Comparison of ENCODE assay signal across 9 cellular contexts in genomic region chr1:177164380-177165068, GRCh38. TPM values are rescaled to one million over a fixed set of nuclear protein-coding genes. Genes with fewer than 3 reads are reported as not detected.
DNase-seq lines count a peak whose midpoint lies in the region; ATAC-seq and TF ChIP-seq lines count a peak whose summit lies in the region.
"Had no signal": no experiment of that assay in that cellular context is flagged by ENCODE, and none has a peak within 500 bp of the region (broad histone marks: within the 10 kb centered on the region; RNA-seq: fewer than 3 reads in every experiment).

ASTN1 (minus strand) TSS chr1:177164712; CDS start chr1:177164676, 36 bp downstream.

- H3K4me1 ChIP-seq in HUES64 (ENCODE audit: insufficient read depth, low read length), result 0 out of 2 replicates have a peak, but pooled peaks cover 6% of the 10 kb centered on the region
- H3K4me1 ChIP-seq in subcutaneous abdominal adipose tissue (ENCODE audit: control insufficient read depth in 5 of 5, insufficient read depth in 5 of 5, low read length in 5 of 5), result peaks cover 0 to 11% (median 6%) of the 10 kb centered on the region in 5 donors

- no peak for TF ChIP-seq CTCF in kidney epithelial cell (IDR thresholded peaks at IDR 0.05; ENCODE audit: insufficient read depth, low read length, poor library complexity, severe bottlenecking)

- H3K9ac ChIP-seq in HUES64 (ENCODE audit: low read depth, low read length), result peak within 1 kb of the TSS; percentile 55
- no peak within 1 kb of the TSS for H3K9ac ChIP-seq in subcutaneous abdominal adipose tissue (ENCODE audit: low read length in 5 of 5)

- H3K9me3 ChIP-seq in HUES64 (ENCODE audit: insufficient read depth, low read depth, low read length) (no peaks in the 10 kb centered on the region), subcutaneous abdominal adipose tissue (ENCODE audit: control insufficient read depth in 5 of 5, low read length in 5 of 5) (no peaks in the 10 kb centered on the region)

- no peak within 1 kb of the TSS for H3K27ac Mint-ChIP-seq in effector memory CD8-positive, alpha-beta T cell

- peak within 1 kb of the TSS; percentile 87 for H3K4me3 ChIP-seq in HUES64 (ENCODE audit: low read length)
- peak within 1 kb of the TSS; percentile 23 for H3K4me3 ChIP-seq in kidney epithelial cell (ENCODE audit: low read depth, low read length)
- peak within 1 kb of the TSS in 4 of 5 donors; percentile 20 to 50 (median 49) for H3K4me3 ChIP-seq in subcutaneous abdominal adipose tissue (ENCODE audit: low read depth in 1 of 5, low read length in 5 of 5)

- H3K36me3 ChIP-seq in HUES64 (ENCODE audit: insufficient read depth, low read length) (no peaks in the 10 kb centered on the region), kidney epithelial cell (ENCODE audit: control insufficient read depth, insufficient read depth, low read length) (no peaks in the 10 kb centered on the region), subcutaneous abdominal adipose tissue (ENCODE audit: control insufficient read depth in 5 of 5, insufficient read depth in 5 of 5, low read length in 5 of 5) (no peaks in the 10 kb centered on the region)

- no peaks in the 10 kb centered on the region for H3K4me1 Mint-ChIP-seq in effector memory CD8-positive, alpha-beta T cell (ENCODE audit: low read depth in 2 of 2)

- no peaks in the 10 kb centered on the region for H3K36me3 Mint-ChIP-seq in effector memory CD8-positive, alpha-beta T cell (ENCODE audit: insufficient read depth)

- peaks cover 11 to 12% of the 10 kb centered on the region in 2 donors for H3K9me3 Mint-ChIP-seq in effector memory CD8-positive, alpha-beta T cell

- H3K27me3 Mint-ChIP-seq in effector memory CD8-positive, alpha-beta T cell, result peaks cover 12 to 16% of the 10 kb centered on the region in 2 donors

- peaks cover 77% of the 10 kb centered on the region for H3K27me3 ChIP-seq in HUES64 (ENCODE audit: insufficient read depth, low read length)
- H3K27me3 ChIP-seq in kidney epithelial cell (ENCODE audit: control insufficient read depth, insufficient read depth, low read length), result peaks cover 32% of the 10 kb centered on the region
- peaks cover 19 to 47% (median 29%) of the 10 kb centered on the region in 5 donors for H3K27me3 ChIP-seq in subcutaneous abdominal adipose tissue (ENCODE audit: control insufficient read depth in 5 of 5, insufficient read depth in 4 of 5, low read length in 5 of 5)

- H3K27ac ChIP-seq in HUES64 (ENCODE audit: low read depth, low read length) (no peak within 1 kb of the TSS), caudate nucleus (ENCODE audit: low read depth, low read length) (peak within 1 kb of the TSS; percentile 84), subcutaneous abdominal adipose tissue (ENCODE audit: low read depth, low read length) (no peak within 1 kb of the TSS)

- no peak for ATAC-seq in GM18505 (IDR thresholded peaks at IDR 0.05; ENCODE audit: unreplicated experiment)
- no peak for ATAC-seq in effector memory CD8-positive, alpha-beta T cell (replicated peaks)

- TF ChIP-seq POLR2A in GM18505 (IDR thresholded peaks at IDR 0.05; ENCODE audit: borderline replicate concordance, extremely low read depth, insufficient read depth, insufficient read length), result no peak

- DNase-seq in caudate nucleus (lab: John Stamatoyannopoulos, UW) (peak in 41 of 61 donors; percentile 9 to 83 (median 43)), kidney epithelial cell (ENCODE audit: low read depth) (no peak), ureter (ENCODE audit: low spot score) (no peak)
- no peak for DNase-seq in activated T-cell treated with anti-CD3 and anti-CD28 coated beads, Interleukin-2, amount 50 U/mL, for 48 hours
- DNase-seq in effector memory CD8-positive, alpha-beta T cell, result no peak

- under 1% methylated on average over 49 of the region's 49 CpGs for WGBS in HUES64

- no peak within 1 kb of the TSS for H3K4me3 Mint-ChIP-seq in effector memory CD8-positive, alpha-beta T cell

RNA-seq across cellular contexts. Expression of gene ASTN1, which starts in this region (rescaled TPM):
- polyA plus RNA-seq in HUES64 (2013, experiment 1 of 2), result 2.2 TPM
- 2.0 TPM for polyA plus RNA-seq in HUES64 (2013, experiment 2 of 2)
- total RNA-seq in kidney epithelial cell (0.14 and 0.21 TPM in 2 replicates), ureter (2.2 TPM)
- total RNA-seq: T-helper 2 cell treated with Interferon-gamma antibody and Interleukin-4, amounts not matched to agents 100 ng/mL and 5 ng/mL, for 36 hours had no signal

Comparison
In these comparisons a context has a peak if more than half of its experiments do, and no peak if none do; other contexts are left out.
1. H3K4me3 ChIP-seq: peak in every context shown above with its lines; median percentile 87 in HUES64; 49 in subcutaneous abdominal adipose tissue; 23 in kidney epithelial cell.
2. DNase-seq: peak in caudate nucleus (41 of 61); none in kidney epithelial cell (single experiment), activated T-cell treated with anti-CD3 and anti-CD28 coated beads, Interleukin-2, amount 50 U/mL, for 48 hours (0 of 2), effector memory CD8-positive, alpha-beta T cell (0 of 3) and ureter (single experiment).